In the genomic region with DNA sequence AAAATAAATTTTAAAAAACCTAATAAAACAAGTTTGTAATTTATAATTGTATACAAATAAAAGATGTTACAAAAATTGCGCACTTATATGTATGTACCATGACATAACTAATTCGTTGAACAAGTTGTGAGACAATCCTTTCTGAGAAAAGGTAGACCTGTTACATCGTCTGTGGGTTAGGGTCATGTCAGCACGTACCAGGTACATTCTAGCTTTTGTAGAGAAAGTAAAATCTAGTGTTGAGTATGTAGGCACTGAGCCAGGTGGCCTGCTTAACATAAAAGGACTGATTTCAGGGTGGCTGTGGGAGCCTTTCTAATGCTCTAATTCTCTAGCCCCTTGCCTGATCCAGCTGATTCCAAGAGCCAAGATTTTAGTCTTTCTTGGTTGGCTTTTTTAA, we compare ENCODE assay signal across 9 cellular contexts. TPM values are rescaled to one million over a fixed set of nuclear protein-coding genes. Genes with fewer than 3 reads are reported as not detected.
DNase-seq lines count a peak whose midpoint lies in the region; ATAC-seq and TF ChIP-seq lines count a peak whose summit lies in the region.
"Had no signal": no experiment of that assay in that cellular context is flagged by ENCODE, and none has a peak within 500 bp of the region (broad histone marks: within the 10 kb centered on the region; RNA-seq: fewer than 3 reads in every experiment).

No MANE protein-coding gene starts in this region.

- H3K27ac ChIP-seq in GM23338 (ENCODE audit: low read depth): peak overlapping the region; percentile 94
- peak overlapping the region; percentile 98 for H3K27ac ChIP-seq in RWPE2 (ENCODE audit: poor library complexity, severe bottlenecking)

- peaks cover 31% of the 10 kb centered on the region for H3F3A ChIP-seq in GM23338 (replicated peaks; ENCODE audit: low read depth)

- H3K9me3 Mint-ChIP-seq in GM23338: no peaks in the 10 kb centered on the region

- peak; percentile 41 for DNase-seq in GM23338 (ENCODE audit: low spot score)
- DNase-seq in RWPE2 (ENCODE audit: low spot score): no peak
- DNase-seq in epithelial cell of esophagus (ENCODE audit: low read depth): peak; percentile 15
- peak; percentile 26 for DNase-seq in retinal pigment epithelial cell (ENCODE audit: low read depth)

- H3K27me3 Mint-ChIP-seq in GM23338 (ENCODE audit: insufficient read depth, low read depth, poor library complexity): peaks cover 9% of the 10 kb centered on the region

- no peak overlapping the region for H2AFZ ChIP-seq in GM23338

- TF ChIP-seq CTCF in GM23338 (conservative IDR thresholded peaks at IDR 0.05; ENCODE audit: low read depth in 2 of 2) (no peak), RWPE2 (IDR thresholded peaks at IDR 0.05; ENCODE audit: poor library complexity, severe bottlenecking) (no peak), epithelial cell of esophagus (IDR thresholded peaks at IDR 0.05; ENCODE audit: insufficient read depth, low read depth, low read length, missing control alignments) (no peak), retinal pigment epithelial cell (conservative IDR thresholded peaks at IDR 0.05; ENCODE audit: low read depth, low read length) (no peak)

- 0 out of 2 replicates have a peak, but pooled peaks cover 10% of the 10 kb centered on the region for H4K20me1 ChIP-seq in GM23338 (replicated peaks; ENCODE audit: insufficient read depth)

- peak overlapping the region; percentile 73 for H3K4me3 ChIP-seq in GM23338
- peak overlapping the region; percentile 75 for H3K4me3 ChIP-seq in RWPE2 (ENCODE audit: severe bottlenecking)
- H3K4me3 ChIP-seq in epithelial cell of esophagus (ENCODE audit: low read length): peak overlapping the region; percentile 86
- H3K4me3 ChIP-seq in retinal pigment epithelial cell (ENCODE audit: low read length): peak overlapping the region; percentile 95

- no peaks in the 10 kb centered on the region for H3K9me2 ChIP-seq in GM23338 (ENCODE audit: insufficient read depth)

- no peaks in the 10 kb centered on the region for H3K79me2 ChIP-seq in GM23338 (replicated peaks; ENCODE audit: insufficient read depth)

- peaks cover 17% of the 10 kb centered on the region for H3K36me3 ChIP-seq in GM23338 (ENCODE audit: insufficient read depth)
- H3K36me3 ChIP-seq in RWPE2 (ENCODE audit: low read depth): peaks cover 31% of the 10 kb centered on the region

- H3K36me3 Mint-ChIP-seq in GM23338 (ENCODE audit: low read depth): peaks cover 38% of the 10 kb centered on the region

- H3K4me1 Mint-ChIP-seq in GM23338: peaks cover 14% of the 10 kb centered on the region; the same call in 1 of the 3 replicates

- H3K4me3 Mint-ChIP-seq in GM23338: peak overlapping the region; percentile 87

- H3K4me1 ChIP-seq in GM23338 (ENCODE audit: insufficient read depth): peaks cover 7% of the 10 kb centered on the region; the same call in 1 of the 2 replicates
- peaks cover 13% of the 10 kb centered on the region for H3K4me1 ChIP-seq in RWPE2 (ENCODE audit: insufficient read depth, poor library complexity, severe bottlenecking)

- H3K4me2 ChIP-seq in GM23338: peak overlapping the region; percentile 70

- ATAC-seq in GM23338 (peak; percentile 11), RWPE2 (ENCODE audit: low read depth) (peak; percentile 1; the same call in 1 of the 3 replicates), HG02588 (IDR thresholded peaks at IDR 0.05; ENCODE audit: unreplicated experiment) (no peak), HG02973 (IDR thresholded peaks at IDR 0.05; ENCODE audit: unreplicated experiment) (no peak), GM21529 (IDR thresholded peaks at IDR 0.05; ENCODE audit: unreplicated experiment) (no peak), HG02885 (IDR thresholded peaks at IDR 0.05; ENCODE audit: poor library complexity, unreplicated experiment) (no peak)

- peak overlapping the region; percentile 97 for H3K27ac Mint-ChIP-seq in GM23338

- H3K27me3 ChIP-seq in GM23338 (ENCODE audit: insufficient read depth) (no peaks in the 10 kb centered on the region), RWPE2 (ENCODE audit: insufficient read depth, poor library complexity, severe bottlenecking) (no peaks in the 10 kb centered on the region)

- H3K9me3 ChIP-seq in RWPE2 (ENCODE audit: severe bottlenecking): no peaks in the 10 kb centered on the region

TF ChIP-seq in GM23338, 12 proteins besides CTCF, POLR2A, EP300 and RAD21:
- TF ChIP-seq, protein P1, sequence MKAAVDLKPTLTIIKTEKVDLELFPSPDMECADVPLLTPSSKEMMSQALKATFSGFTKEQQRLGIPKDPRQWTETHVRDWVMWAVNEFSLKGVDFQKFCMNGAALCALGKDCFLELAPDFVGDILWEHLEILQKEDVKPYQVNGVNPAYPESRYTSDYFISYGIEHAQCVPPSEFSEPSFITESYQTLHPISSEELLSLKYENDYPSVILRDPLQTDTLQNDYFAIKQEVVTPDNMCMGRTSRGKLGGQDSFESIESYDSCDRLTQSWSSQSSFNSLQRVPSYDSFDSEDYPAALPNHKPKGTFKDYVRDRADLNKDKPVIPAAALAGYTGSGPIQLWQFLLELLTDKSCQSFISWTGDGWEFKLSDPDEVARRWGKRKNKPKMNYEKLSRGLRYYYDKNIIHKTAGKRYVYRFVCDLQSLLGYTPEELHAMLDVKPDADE (IDR thresholded peaks at IDR 0.05): no peak
- TF ChIP-seq, protein P2, sequence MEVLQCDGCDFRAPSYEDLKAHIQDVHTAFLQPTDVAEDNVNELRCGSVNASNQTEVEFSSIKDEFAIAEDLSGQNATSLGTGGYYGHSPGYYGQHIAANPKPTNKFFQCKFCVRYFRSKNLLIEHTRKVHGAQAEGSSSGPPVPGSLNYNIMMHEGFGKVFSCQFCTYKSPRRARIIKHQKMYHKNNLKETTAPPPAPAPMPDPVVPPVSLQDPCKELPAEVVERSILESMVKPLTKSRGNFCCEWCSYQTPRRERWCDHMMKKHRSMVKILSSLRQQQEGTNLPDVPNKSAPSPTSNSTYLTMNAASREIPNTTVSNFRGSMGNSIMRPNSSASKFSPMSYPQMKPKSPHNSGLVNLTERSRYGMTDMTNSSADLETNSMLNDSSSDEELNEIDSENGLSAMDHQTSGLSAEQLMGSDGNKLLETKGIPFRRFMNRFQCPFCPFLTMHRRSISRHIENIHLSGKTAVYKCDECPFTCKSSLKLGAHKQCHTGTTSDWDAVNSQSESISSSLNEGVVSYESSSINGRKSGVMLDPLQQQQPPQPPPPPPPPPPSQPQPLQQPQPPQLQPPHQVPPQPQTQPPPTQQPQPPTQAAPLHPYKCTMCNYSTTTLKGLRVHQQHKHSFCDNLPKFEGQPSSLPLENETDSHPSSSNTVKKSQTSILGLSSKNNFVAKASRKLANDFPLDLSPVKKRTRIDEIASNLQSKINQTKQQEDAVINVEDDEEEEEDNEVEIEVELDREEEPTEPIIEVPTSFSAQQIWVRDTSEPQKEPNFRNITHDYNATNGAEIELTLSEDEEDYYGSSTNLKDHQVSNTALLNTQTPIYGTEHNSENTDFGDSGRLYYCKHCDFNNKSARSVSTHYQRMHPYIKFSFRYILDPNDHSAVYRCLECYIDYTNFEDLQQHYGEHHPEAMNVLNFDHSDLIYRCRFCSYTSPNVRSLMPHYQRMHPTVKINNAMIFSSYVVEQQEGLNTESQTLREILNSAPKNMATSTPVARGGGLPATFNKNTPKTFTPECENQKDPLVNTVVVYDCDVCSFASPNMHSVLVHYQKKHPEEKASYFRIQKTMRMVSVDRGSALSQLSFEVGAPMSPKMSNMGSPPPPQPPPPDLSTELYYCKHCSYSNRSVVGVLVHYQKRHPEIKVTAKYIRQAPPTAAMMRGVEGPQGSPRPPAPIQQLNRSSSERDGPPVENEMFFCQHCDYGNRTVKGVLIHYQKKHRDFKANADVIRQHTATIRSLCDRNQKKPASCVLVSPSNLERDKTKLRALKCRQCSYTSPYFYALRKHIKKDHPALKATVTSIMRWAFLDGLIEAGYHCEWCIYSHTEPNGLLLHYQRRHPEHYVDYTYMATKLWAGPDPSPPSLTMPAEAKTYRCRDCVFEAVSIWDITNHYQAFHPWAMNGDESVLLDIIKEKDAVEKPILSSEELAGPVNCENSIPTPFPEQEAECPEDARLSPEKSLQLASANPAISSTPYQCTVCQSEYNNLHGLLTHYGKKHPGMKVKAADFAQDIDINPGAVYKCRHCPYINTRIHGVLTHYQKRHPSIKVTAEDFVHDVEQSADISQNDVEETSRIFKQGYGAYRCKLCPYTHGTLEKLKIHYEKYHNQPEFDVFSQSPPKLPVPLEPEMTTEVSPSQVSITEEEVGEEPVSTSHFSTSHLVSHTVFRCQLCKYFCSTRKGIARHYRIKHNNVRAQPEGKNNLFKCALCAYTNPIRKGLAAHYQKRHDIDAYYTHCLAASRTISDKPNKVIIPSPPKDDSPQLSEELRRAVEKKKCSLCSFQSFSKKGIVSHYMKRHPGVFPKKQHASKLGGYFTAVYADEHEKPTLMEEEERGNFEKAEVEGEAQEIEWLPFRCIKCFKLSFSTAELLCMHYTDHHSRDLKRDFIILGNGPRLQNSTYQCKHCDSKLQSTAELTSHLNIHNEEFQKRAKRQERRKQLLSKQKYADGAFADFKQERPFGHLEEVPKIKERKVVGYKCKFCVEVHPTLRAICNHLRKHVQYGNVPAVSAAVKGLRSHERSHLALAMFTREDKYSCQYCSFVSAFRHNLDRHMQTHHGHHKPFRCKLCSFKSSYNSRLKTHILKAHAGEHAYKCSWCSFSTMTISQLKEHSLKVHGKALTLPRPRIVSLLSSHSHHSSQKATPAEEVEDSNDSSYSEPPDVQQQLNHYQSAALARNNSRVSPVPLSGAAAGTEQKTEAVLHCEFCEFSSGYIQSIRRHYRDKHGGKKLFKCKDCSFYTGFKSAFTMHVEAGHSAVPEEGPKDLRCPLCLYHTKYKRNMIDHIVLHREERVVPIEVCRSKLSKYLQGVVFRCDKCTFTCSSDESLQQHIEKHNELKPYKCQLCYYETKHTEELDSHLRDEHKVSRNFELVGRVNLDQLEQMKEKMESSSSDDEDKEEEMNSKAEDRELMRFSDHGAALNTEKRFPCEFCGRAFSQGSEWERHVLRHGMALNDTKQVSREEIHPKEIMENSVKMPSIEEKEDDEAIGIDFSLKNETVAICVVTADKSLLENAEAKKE (CRISPR knock-in tag; IDR thresholded peaks at IDR 0.05): no peak
- TF ChIP-seq CREB1 (CRISPR knock-in tag; IDR thresholded peaks at IDR 0.05; ENCODE audit: low read depth): no peak
- TF ChIP-seq ZNF331 (CRISPR knock-in tag; IDR thresholded peaks at IDR 0.05; ENCODE audit: low read depth): no peak
- TF ChIP-seq EZH2phosphoT487 (IDR thresholded peaks at IDR 0.05; ENCODE audit: unreplicated experiment): no peak

RNA-seq across cellular contexts. Expression of a gene that starts 10.4 kb away (rescaled TPM):
- total RNA-seq in GM23338 (2014; rRNA removed; shearing (Covaris generic)): 109 and 124 TPM in 2 replicates
- polyA plus RNA-seq in GM23338 (2016; fragmentation: Nextera tagmentation; extraction: Ambion mirVana): 82.1 and 86.9 TPM in 2 replicates

RNA-seq across cellular contexts. Expression of a gene that starts 26.0 kb away (rescaled TPM):
- not detected in 2 replicates for total RNA-seq in GM23338 (2014; rRNA removed; shearing (Covaris generic))
- 0.30 TPM in 1 of 2 replicates, not detected in the other for polyA plus RNA-seq in GM23338 (2016; fragmentation: Nextera tagmentation; extraction: Ambion mirVana)
- total RNA-seq: T-helper 1 cell treated with Interleukin-12 subunit alpha and Interleukin-12 subunit beta and Interleukin-4 antibody, amounts not matched to agents 30 ng/mL and 1 ng/mL, for 36 hours had no signal

RNA-seq across cellular contexts. Expression of a gene that starts 39.5 kb away (rescaled TPM):
- 66.3 and 67.0 TPM in 2 replicates for total RNA-seq in GM23338 (2014; rRNA removed; shearing (Covaris generic))
- 68.5 and 74.5 TPM in 2 replicates for polyA plus RNA-seq in GM23338 (2016; fragmentation: Nextera tagmentation; extraction: Ambion mirVana)

Comparison
In these comparisons a context has a peak if more than half of its experiments do, and no peak if none do; other contexts are left out.
1. ATAC-seq: peak in GM23338 (single experiment) and RWPE2 (single experiment); none in HG02588 (single experiment), HG02973 (single experiment), GM21529 (single experiment) and HG02885 (single experiment).
2. Peak in every context shown above with its lines, with median percentiles within 50 percentile points of each other: H3K4me3 ChIP-seq.